Comparison of ENCODE assay signal across 8 cellular contexts in the genomic region with DNA sequence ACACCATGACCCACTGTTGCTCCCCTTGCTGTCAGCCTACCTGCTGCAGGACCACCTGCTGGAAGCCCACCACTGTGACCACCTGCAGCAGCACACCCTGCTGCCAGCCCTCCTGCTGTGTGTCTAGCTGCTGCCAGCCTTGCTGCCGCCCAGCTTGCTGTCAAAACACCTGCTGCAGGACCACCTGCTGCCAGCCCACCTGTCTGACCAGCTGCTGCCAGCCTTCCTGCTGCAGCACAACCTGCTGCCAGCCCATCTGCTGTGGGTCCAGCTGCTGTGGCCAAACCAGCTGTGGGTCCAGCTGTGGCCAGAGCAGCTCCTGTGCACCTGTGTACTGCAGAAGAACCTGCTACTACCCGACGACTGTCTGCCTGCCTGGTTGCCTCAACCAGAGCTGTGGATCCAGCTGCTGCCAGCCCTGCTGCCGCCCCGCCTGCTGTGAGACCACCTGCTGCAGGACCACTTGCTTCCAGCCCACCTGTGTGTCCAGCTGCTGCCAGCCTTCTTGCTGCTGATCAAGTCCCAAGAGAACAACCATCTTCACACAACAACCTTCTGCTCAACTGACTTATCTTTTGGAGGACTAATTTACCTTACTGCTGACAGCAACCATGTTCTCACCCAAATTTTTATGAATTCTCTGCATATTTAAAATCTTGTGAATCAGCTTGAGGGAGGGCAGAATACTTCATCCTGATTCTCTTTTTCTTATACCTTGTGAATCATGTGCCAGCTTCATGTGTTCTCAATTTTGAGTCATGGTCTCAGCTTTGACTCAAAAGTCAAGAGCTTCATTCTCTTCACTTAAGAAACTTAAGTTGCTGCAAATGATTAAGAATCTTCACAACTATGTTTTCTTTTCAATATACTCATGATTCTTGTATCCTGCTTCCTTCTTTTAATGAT. TPM values are rescaled to one million over a fixed set of nuclear protein-coding genes. Genes with fewer than 3 reads are reported as not detected.
"Had no signal": no experiment of that assay in that cellular context is flagged by ENCODE, and none has a peak within 500 bp of the region (broad histone marks: within the 10 kb centered on the region; RNA-seq: fewer than 3 reads in every experiment).

A gene (plus strand): TSS at position 4 of the 906 bp plus-strand sequence.

RNA-seq across cellular contexts. Expression of the gene that starts here (rescaled TPM):
- total RNA-seq: activated B cell treated with CpG ODN at 0.5 μM for 24 hours; activated CD4-positive, alpha-beta memory T cell treated with anti-CD3 and anti-CD28 coated beads for 36 hours; activated CD4-positive, alpha-beta T cell treated with anti-CD3 and anti-CD28 coated beads, Interleukin-2, amount 10 ng/mL, durations not matched to agents 7 days and 5 days; activated naive CD4-positive, alpha-beta T cell treated with anti-CD3 and anti-CD28 coated beads, Interleukin-2, amount 50 U/mL, for 72 hours; activated T-cell treated with anti-CD3 and anti-CD28 coated beads, Interleukin-2, amount 50 U/mL, for 4 hours; astrocyte; Peyer's patch; SJSA1 had no signal
